In the genomic region with DNA sequence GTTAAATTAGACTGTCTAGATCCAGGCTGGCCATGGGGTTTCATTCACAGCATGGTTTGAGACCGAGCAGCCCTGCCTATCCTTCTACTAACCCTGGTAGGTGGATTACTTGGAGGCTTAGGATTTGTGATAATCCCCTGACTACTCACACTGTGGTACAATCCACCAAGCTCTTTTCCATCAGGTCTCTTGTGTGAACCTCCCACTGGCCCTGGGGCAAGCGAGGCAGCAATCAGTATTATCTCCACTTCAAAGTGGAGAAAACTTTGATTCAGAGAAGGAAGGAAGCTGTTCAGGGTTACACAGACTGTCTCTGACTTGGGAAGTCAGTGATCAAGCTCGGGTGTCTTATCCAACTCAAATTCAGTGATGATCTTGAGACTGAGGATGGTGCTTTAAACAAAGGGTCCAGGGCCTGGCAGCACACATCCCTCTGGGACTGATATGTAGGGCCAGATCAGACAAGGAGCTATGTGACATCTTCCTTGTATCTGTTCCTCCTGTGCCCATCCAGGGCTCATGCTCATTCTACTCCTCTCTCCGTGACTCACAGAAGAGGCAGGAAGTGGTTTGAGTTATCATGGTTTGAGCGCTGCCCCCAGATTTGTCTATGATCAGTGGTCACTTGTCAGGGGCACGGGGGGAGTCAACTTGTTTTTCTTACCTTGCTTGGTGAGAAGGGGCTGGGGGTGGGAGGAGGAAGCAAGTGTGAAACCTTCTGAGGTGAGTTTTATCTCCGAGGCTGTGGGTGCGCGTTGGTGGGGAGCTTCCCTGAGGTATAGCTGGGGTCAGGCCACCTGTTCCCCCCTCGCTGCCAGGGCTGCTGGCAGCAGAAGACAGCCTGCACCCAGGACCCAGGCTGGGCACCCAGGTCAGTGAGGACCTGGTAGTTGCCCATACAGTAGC, we compare ENCODE assay signal across 7 cellular contexts. TPM values are rescaled to one million over a fixed set of nuclear protein-coding genes. Genes with fewer than 3 reads are reported as not detected.
A peak's percentile ranks its signal among the peaks of the same experiment; 100 is the strongest.
DNase-seq lines count a peak whose midpoint lies in the region; ATAC-seq lines count a peak whose summit lies in the region.

No MANE protein-coding gene starts in this region.

- H3K36me3 ChIP-seq in effector memory CD4-positive, alpha-beta T cell (ENCODE audit: control insufficient read depth, insufficient read depth, low read length), result no peaks in the 10 kb centered on the region

- ATAC-seq in GM19372 (IDR thresholded peaks at IDR 0.05; ENCODE audit: low read depth, unreplicated experiment) (peak; percentile 60), HG03460 (IDR thresholded peaks at IDR 0.05; ENCODE audit: unreplicated experiment) (peak; percentile 44), sciatic nerve (no peak)

- H3K27ac ChIP-seq in effector memory CD4-positive, alpha-beta T cell (ENCODE audit: insufficient read depth, low read length, poor library complexity, severe bottlenecking), result peak overlapping the region; percentile 57

- H3K4me1 ChIP-seq in effector memory CD4-positive, alpha-beta T cell (ENCODE audit: control insufficient read depth, insufficient read depth, low read length, poor library complexity, severe bottlenecking), result peaks cover 43% of the 10 kb centered on the region

- intact Hi-C loops in sciatic nerve (cut with DNase I), result loop anchor here (10.0 kb wide), 1 partner anchor 1353 kb away; no protein-coding TSS in a partner anchor

- H3K27me3 ChIP-seq in effector memory CD4-positive, alpha-beta T cell (replicated peaks; ENCODE audit: control insufficient read depth, insufficient read depth, low read length, poor library complexity, severe bottlenecking), result no peaks in the 10 kb centered on the region

- H3K9me3 ChIP-seq in effector memory CD4-positive, alpha-beta T cell (ENCODE audit: control insufficient read depth, low read length), result no peaks in the 10 kb centered on the region

- peak; percentile 64 to 80 for DNase-seq in activated CD4-positive, alpha-beta T cell treated with anti-CD3 and anti-CD28 coated beads for 4 hours
- DNase-seq in effector memory CD4-positive, alpha-beta T cell, result peak; percentile 52 to 74 (median 68)
- peak; percentile 82 to 84 for DNase-seq in stimulated activated CD8-positive, alpha-beta memory T cell treated with anti-CD3 and anti-CD28 coated beads, Interleukin-15, amount 100 ng/mL, for 48 hours (ENCODE audit: low read depth in 2 of 2)
- DNase-seq in sciatic nerve (ENCODE audit: low spot score) (no peak), NCI-H1436 (lab: John Stamatoyannopoulos, UW) (no peak)

- peak overlapping the region; percentile 28 for H3K4me3 ChIP-seq in effector memory CD4-positive, alpha-beta T cell (ENCODE audit: insufficient read depth, low read depth, low read length, poor library complexity, severe bottlenecking)

RNA-seq across cellular contexts. Expression of gene RGS3, which starts 48.6 kb away (rescaled TPM):
- total RNA-seq in sciatic nerve, result 43.1 TPM

Comparison
In these comparisons a context has a peak if more than half of its experiments do, and no peak if none do; other contexts are left out.
1. DNase-seq: peak in activated CD4-positive, alpha-beta T cell treated with anti-CD3 and anti-CD28 coated beads for 4 hours (2 of 2), effector memory CD4-positive, alpha-beta T cell (3 of 3) and stimulated activated CD8-positive, alpha-beta memory T cell treated with anti-CD3 and anti-CD28 coated beads, Interleukin-15, amount 100 ng/mL, for 48 hours (2 of 2); none in sciatic nerve (single experiment) and NCI-H1436 (single experiment).